ENCODE assay signal across 9 cellular contexts in the genomic region with DNA sequence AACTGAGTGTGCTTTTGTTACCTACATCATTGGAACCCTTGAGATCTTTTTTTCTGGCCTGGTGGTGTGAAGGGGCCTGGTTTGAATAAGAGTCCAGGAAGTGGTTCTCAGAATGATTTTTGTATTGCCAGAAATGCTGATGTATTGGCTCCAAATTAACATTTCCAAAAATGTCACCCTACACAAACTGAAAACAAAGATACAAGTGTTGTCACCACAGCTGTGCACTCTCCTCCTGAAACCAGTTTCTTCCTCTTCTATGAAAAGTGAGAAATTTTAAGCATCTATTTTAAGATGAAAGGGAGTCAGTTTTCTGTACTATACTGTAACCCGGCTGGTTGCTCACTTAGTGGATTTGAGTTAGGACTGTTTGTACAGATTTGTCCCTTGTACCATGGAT.
DNase-seq lines count a peak whose midpoint lies in the region; ATAC-seq and TF ChIP-seq lines count a peak whose summit lies in the region.
"Had no signal": no experiment of that assay in that cellular context is flagged by ENCODE, and none has a peak within 500 bp of the region (broad histone marks: within the 10 kb centered on the region; RNA-seq: fewer than 3 reads in every experiment).

No MANE protein-coding gene starts in this region.

- no peak overlapping the region for H3K4me3 ChIP-seq in GM06990 (replicated peaks; ENCODE audit: low read depth, low read length)
- H3K4me3 ChIP-seq: adrenal gland had no signal

- TF ChIP-seq CTCF in GM06990 (IDR thresholded peaks at IDR 0.05; ENCODE audit: insufficient read depth, low read length, poor library complexity, severe bottlenecking), result no peak

- DNase-seq in GM06990 (ENCODE audit: extremely low read depth, insufficient read length) (peak; percentile 68), GM03348 (ENCODE audit: low spot score) (no peak), NCI-H446 treated with DMSO at 0.1 percent for 48 hours (lab: John Stamatoyannopoulos, UW) (no peak), NCI-H510A (lab: John Stamatoyannopoulos, UW) (no peak)
- DNase-seq in activated CD8-positive, alpha-beta memory T cell treated with anti-CD3 and anti-CD28 coated beads, Interleukin-2, amount 50 U/mL, for 48 hours, result no peak
- DNase-seq: adrenal gland had no signal

- no peaks in the 10 kb centered on the region for H3K36me3 ChIP-seq in GM06990 (ENCODE audit: control insufficient read depth, insufficient read depth, low read length)
- H3K36me3 ChIP-seq: adrenal gland had no signal

- ATAC-seq in GM19328 (IDR thresholded peaks at IDR 0.05; ENCODE audit: unreplicated experiment) (peak; percentile 90), HG02759 (IDR thresholded peaks at IDR 0.05; ENCODE audit: unreplicated experiment) (peak; percentile 84), HG03457 (IDR thresholded peaks at IDR 0.05; ENCODE audit: unreplicated experiment) (peak; percentile 87)

- no peaks in the 10 kb centered on the region for H3K27me3 ChIP-seq in GM06990 (replicated peaks; ENCODE audit: control insufficient read depth, insufficient read depth, low read length)
- H3K27me3 ChIP-seq: adrenal gland had no signal
